In the genomic region with DNA sequence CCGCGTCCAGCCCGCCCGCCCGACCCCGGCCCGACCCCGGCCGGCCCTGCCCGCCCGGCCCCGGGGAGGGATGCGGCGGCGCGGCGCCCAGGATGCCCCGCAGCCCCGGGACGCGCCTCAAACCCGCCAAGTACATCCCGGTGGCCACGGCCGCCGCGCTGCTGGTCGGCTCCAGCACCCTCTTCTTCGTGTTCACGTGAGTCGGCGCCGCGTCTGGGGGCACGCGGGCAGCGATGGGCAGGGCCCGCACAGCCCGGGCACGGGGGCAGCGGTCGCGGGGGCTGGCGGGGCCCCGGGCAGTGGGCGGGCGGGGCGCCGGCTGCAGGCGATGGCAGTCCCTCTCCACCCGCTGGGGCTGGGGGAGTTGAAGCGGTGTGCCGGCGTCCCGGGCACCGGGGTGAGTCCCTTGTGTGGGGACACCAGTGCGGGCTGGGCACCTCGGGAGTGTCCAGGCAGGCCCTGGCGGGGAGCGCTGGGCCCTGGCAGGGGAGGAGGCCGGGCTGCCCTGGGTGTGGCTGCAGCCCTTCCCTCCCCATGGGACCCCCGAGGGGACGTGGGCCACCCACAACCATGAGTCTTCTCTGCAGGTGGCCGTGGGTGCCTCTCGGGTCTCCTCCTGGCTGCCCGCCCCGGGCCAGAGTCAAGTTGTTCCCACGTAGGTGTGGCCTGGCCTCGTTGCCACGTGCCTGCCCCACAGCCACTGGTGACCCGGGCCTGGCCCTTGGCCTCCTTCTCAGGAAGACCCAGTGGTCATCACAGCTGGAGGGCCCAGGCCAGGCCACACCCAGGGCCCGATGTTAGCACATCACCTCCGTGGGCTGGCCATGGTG, we compare ENCODE assay signal across 6 cellular contexts.
DNase-seq lines count a peak whose midpoint lies in the region; ATAC-seq lines count a peak whose summit lies in the region.

No MANE protein-coding gene starts in this region.

- peak overlapping the region; percentile 77 for H3K4me3 Mint-ChIP-seq in activated naive CD4-positive, alpha-beta T cell treated with anti-CD3 and anti-CD28 coated beads, Interleukin-2, amount 50 U/mL, for 24 hours
- peak overlapping the region; percentile 79 for H3K4me3 Mint-ChIP-seq in memory B cell

- peaks cover 40% of the 10 kb centered on the region for H3K4me1 Mint-ChIP-seq in activated naive CD4-positive, alpha-beta T cell treated with anti-CD3 and anti-CD28 coated beads, Interleukin-2, amount 50 U/mL, for 24 hours
- H3K4me1 Mint-ChIP-seq in memory B cell, result peaks cover 19% of the 10 kb centered on the region

- peak; percentile 2 for ATAC-seq in memory B cell (ENCODE audit: low read depth)

- no peaks in the 10 kb centered on the region for H3K27me3 Mint-ChIP-seq in activated naive CD4-positive, alpha-beta T cell treated with anti-CD3 and anti-CD28 coated beads, Interleukin-2, amount 50 U/mL, for 24 hours
- no peaks in the 10 kb centered on the region for H3K27me3 Mint-ChIP-seq in memory B cell

- DNase-seq in NCI-H1105 (lab: John Stamatoyannopoulos, UW), result peak; percentile 13
- DNase-seq in NCI-H1105 treated with DMSO at 0.1 percent for 48 hours (lab: John Stamatoyannopoulos, UW), result no peak
- peak in 1 of 2 donors; percentile 38 for DNase-seq in memory B cell (ENCODE audit: low spot score in 2 of 2)
- no peak for DNase-seq in HCEC 1CT
- no peak for DNase-seq in DMS 273 (lab: John Stamatoyannopoulos, UW; ENCODE audit: unreplicated experiment)

- H3K27ac Mint-ChIP-seq in activated naive CD4-positive, alpha-beta T cell treated with anti-CD3 and anti-CD28 coated beads, Interleukin-2, amount 50 U/mL, for 24 hours, result peak overlapping the region; percentile 23
- H3K27ac Mint-ChIP-seq in memory B cell, result no peak overlapping the region

- no peaks in the 10 kb centered on the region for H3K36me3 Mint-ChIP-seq in activated naive CD4-positive, alpha-beta T cell treated with anti-CD3 and anti-CD28 coated beads, Interleukin-2, amount 50 U/mL, for 24 hours
- H3K36me3 Mint-ChIP-seq in memory B cell, result peaks cover 2% of the 10 kb centered on the region

- H3K9me3 Mint-ChIP-seq in activated naive CD4-positive, alpha-beta T cell treated with anti-CD3 and anti-CD28 coated beads, Interleukin-2, amount 50 U/mL, for 24 hours, result no peaks in the 10 kb centered on the region
- no peaks in the 10 kb centered on the region for H3K9me3 Mint-ChIP-seq in memory B cell
